Comparison of ENCODE assay signal across 31 cellular contexts in the genomic region with DNA sequence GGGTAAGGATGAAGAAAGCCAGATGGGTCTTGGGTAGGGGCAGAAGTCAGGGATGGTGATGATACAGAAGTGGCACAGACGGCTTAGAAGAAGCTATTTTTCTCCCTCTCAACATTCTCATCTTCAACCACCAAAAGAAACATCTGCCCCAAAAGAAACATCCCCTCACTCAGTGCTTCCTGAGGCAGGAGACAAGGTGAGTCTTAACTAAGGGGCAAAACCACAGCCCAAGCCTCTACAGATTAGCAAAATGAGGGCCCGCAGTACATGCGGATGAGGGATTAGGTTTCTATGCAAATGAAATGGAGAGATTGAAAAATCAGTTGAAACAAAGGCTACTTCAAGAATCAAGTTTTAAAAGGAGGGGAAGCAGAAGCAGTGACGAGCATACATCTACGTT.
"Had no signal": no experiment of that assay in that cellular context is flagged by ENCODE, and none has a peak within 500 bp of the region (broad histone marks: within the 10 kb centered on the region; RNA-seq: fewer than 3 reads in every experiment).

No MANE protein-coding gene starts in this region.

- H3K4me3 ChIP-seq: MG63, PC-9, SJCRH30, SK-N-MC had no signal

- H3K4me1 ChIP-seq: SJCRH30 had no signal

- H3K27ac ChIP-seq: PC-9, RWPE1, SJCRH30, SK-N-MC had no signal

- H3K4me2 ChIP-seq: PC-9 had no signal

- H2AFZ ChIP-seq: PC-9 had no signal

- FAIRE-seq: RCC 7860 had no signal

- ATAC-seq: Panc1, Right ventricle myocardium inferior, SK-N-SH treated with all-trans-retinoic acid at 6 μM for 48 hours had no signal

- DNase-seq: Kasumi-1, MG63, NCI-H1048, NCI-H1092 treated with DMSO at 0.1 percent for 48 hours, NCI-H1105 treated with DMSO at 0.1 percent for 48 hours, NCI-H1417, NCI-H1436, NCI-H146, NCI-H1694, NCI-H187, NCI-H1930, NCI-H2029 treated with DMSO at 0.1 percent for 48 hours, NCI-H2081 treated with DMSO at 0.1 percent for 48 hours, NCI-H2107, NCI-H2171, NCI-H226, NCI-H446 treated with DMSO at 0.1 percent for 48 hours, NCI-H510A, NCI-H69, NCI-H748 treated with DMSO at 0.1 percent for 48 hours, NCI-H82, PC-9, SHP77, SIG-M5, SJCRH30 had no signal

- H3K36me3 ChIP-seq: MG63, SJCRH30 had no signal

- H3K27me3 ChIP-seq: MG63, SJCRH30 had no signal

- H3K9me3 ChIP-seq: MG63, SJCRH30 had no signal
